8 cellular contexts compared by ENCODE assay signal in the genomic region with DNA sequence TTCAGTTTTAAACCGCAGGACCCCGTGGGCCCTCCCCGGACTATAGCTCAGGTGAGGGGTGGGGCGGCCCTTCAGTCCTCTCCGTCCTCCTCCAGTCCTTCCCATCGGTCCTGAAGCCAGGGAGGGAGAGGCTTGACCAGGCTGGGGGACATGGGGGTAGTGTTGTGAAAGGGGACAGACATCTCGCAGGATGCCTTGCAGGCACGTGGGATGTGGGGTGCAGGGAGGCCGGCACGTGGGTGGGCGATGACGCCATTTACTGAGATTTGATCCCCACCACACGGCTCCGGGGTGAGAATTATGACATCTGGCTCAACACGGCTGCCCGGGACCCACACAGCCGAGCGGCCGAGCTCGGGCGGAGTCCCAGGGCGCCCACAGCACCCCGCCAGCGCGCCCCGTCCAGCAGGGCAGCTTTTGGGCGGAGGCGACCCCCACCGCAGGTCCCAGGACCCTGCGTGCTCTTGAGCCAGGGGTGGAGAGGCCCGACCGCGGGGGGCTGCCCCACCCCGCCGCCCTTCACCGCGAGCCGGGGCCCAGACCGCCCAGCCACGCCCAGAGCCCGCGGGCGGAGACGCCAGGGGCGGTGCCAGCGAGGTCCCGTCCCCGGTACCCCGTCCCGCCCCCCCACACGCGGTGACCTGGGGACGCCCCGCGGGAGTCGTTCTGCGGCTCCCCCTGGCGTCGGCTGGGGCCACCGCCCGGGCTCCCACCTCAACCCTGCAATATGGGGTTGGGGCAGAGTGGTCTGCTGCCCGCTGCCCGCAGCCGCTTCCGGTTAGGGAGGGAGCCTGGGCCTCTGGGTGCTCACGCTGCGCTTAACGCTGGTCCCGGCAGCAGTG. TPM values are rescaled to one million over a fixed set of nuclear protein-coding genes. Genes with fewer than 3 reads are reported as not detected.
DNase-seq lines count a peak whose midpoint lies in the region; ATAC-seq, FAIRE-seq and TF ChIP-seq lines count a peak whose summit lies in the region.

No MANE protein-coding gene starts in this region.

- H3K4me3 ChIP-seq in astrocyte of the cerebellum (ENCODE audit: low read depth, low read length) (peak overlapping the region; percentile 24), keratinocyte (ENCODE audit: control insufficient read depth in 2 of 3, extremely low read depth in 1 of 3, insufficient read depth in 2 of 3, low read depth in 1 of 3, low read length in 3 of 3) (peak overlapping the region in 2 of 3 experiments; percentile 18 to 20)

- in situ Hi-C loops in astrocyte of the cerebellum (cut with HindIII; ENCODE audit: low sequenced_read_pairs): no loop called here

- ATAC-seq in GM18498 (IDR thresholded peaks at IDR 0.05; ENCODE audit: unreplicated experiment): peak; percentile 74
- peak; percentile 61 for ATAC-seq in HG03432 (IDR thresholded peaks at IDR 0.05; ENCODE audit: unreplicated experiment)
- ATAC-seq in GM21576 (IDR thresholded peaks at IDR 0.05; ENCODE audit: unreplicated experiment): no peak

- no peaks in the 10 kb centered on the region for H3K4me1 ChIP-seq in keratinocyte (ENCODE audit: control insufficient read depth, extremely low read depth, insufficient read depth, low read length)

- H2AFZ ChIP-seq in keratinocyte (ENCODE audit: control insufficient read depth, low read length): peak overlapping the region; percentile 44

- H3K27ac ChIP-seq in keratinocyte (ENCODE audit: control insufficient read depth, insufficient read depth, low read length): no peak overlapping the region

- H3K79me2 ChIP-seq in keratinocyte (ENCODE audit: control insufficient read depth, insufficient read depth, low read length): no peaks in the 10 kb centered on the region

- H3K36me3 ChIP-seq in keratinocyte (ENCODE audit: control insufficient read depth in 2 of 2, extremely low read depth in 1 of 2, insufficient read depth in 2 of 2, low read length in 2 of 2): no peaks in the 10 kb centered on the region

- H4K20me1 ChIP-seq in keratinocyte (ENCODE audit: control insufficient read depth, extremely low read depth, insufficient read depth, low read length): no peaks in the 10 kb centered on the region

- H3K9me3 ChIP-seq in keratinocyte (ENCODE audit: control insufficient read depth, low read depth, low read length): no peaks in the 10 kb centered on the region

- H3K27me3 ChIP-seq in keratinocyte (ENCODE audit: control insufficient read depth, extremely low read depth, insufficient read depth, low read length): peaks cover 15% of the 10 kb centered on the region

- dilution Hi-C loops in keratinocyte (cut with MboI; ENCODE audit: extremely low pct_ligation_motif_present, low sequenced_read_pairs): no loop called here

- no peaks in the 10 kb centered on the region for H3K9me1 ChIP-seq in keratinocyte (ENCODE audit: control insufficient read depth, extremely low read depth, insufficient read depth, low read length)

- DNase-seq in T-helper 2 cell (peak; percentile 62 to 76 (median 68)), astrocyte of the cerebellum (ENCODE audit: low read depth) (no peak), keratinocyte (ENCODE audit: low read depth, low spot score) (no peak), COR-L47 (lab: John Stamatoyannopoulos, UW) (no peak)
- DNase-seq in stimulated activated CD4-positive, alpha-beta T cell treated with anti-CD3 and anti-CD28 coated beads, Interleukin-4, amount 100 ng/mL, for 48 hours (ENCODE audit: low read depth in 2 of 2): peak; percentile 69 to 72

- no peak for FAIRE-seq in keratinocyte (lab: Jason Lieb, UNC)

- no peak overlapping the region for H3K9ac ChIP-seq in keratinocyte (ENCODE audit: control insufficient read depth, extremely low read depth, insufficient read depth, low read length)

- H3K4me2 ChIP-seq in keratinocyte (ENCODE audit: control insufficient read depth, extremely low read depth, insufficient read depth, low read depth, low read length): peak overlapping the region; percentile 73

- peak; percentile 19 for TF ChIP-seq CTCF in astrocyte of the cerebellum (IDR thresholded peaks at IDR 0.05; ENCODE audit: low read depth, low read length, missing control alignments)
- TF ChIP-seq CTCF in keratinocyte (optimal IDR thresholded peaks at IDR 0.05 in 1 of 3, IDR thresholded peaks at IDR 0.05 in 1 of 3, conservative IDR thresholded peaks at IDR 0.05 in 1 of 3; ENCODE audit: extremely low read depth in 1 of 3, insufficient read depth in 2 of 3, low read length in 3 of 3): peak in 2 of 3 experiments; percentile 16 to 30

RNA-seq across cellular contexts. Expression of gene EXOC3L4, which starts 3.3 kb away (rescaled TPM):
- not detected in 3 replicates for polyA plus RNA-seq in keratinocyte
- not detected for polyA plus RNA-seq in keratinocyte (2011; ENCODE audit: low read depth)
- polyA plus RNA-seq in keratinocyte (2011; cell fraction: cytosol; rRNA removed): not detected in 2 replicates
- not detected in 2 replicates for polyA plus RNA-seq in keratinocyte (2011; cell fraction: nucleus; rRNA removed)
- polyA plus RNA-seq in keratinocyte (2012; ENCODE audit: low replicate concordance): not detected in 2 replicates
- polyA minus RNA-seq in keratinocyte: not detected in 3 replicates
- not detected for polyA minus RNA-seq in keratinocyte (2011; cell fraction: cytosol; rRNA and poly(A)+ RNA removed)
- not detected in 2 replicates for polyA minus RNA-seq in keratinocyte (2011; cell fraction: nucleus; rRNA and poly(A)+ RNA removed)

RNA-seq across cellular contexts. Expression of gene LBHD2, which starts 7.3 kb away (rescaled TPM):
- not detected in 3 replicates for polyA plus RNA-seq in keratinocyte
- not detected for polyA plus RNA-seq in keratinocyte (2011; ENCODE audit: low read depth)
- polyA plus RNA-seq in keratinocyte (2011; cell fraction: cytosol; rRNA removed): not detected in 2 replicates
- polyA plus RNA-seq in keratinocyte (2011; cell fraction: nucleus; rRNA removed): not detected in 2 replicates
- not detected in 2 replicates for polyA plus RNA-seq in keratinocyte (2012; ENCODE audit: low replicate concordance)
- polyA minus RNA-seq in keratinocyte: not detected in 3 replicates
- polyA minus RNA-seq in keratinocyte (2011; cell fraction: cytosol; rRNA and poly(A)+ RNA removed): not detected
- polyA minus RNA-seq in keratinocyte (2011; cell fraction: nucleus; rRNA and poly(A)+ RNA removed): not detected in 2 replicates

RNA-seq across cellular contexts. Expression of gene TNFAIP2, which starts 32.0 kb away (rescaled TPM):
- polyA plus RNA-seq in keratinocyte: 0.57 to 1.8 TPM (median 0.71 TPM) in 3 replicates
- 1.9 TPM for polyA plus RNA-seq in keratinocyte (2011; ENCODE audit: low read depth)
- polyA plus RNA-seq in keratinocyte (2011; cell fraction: cytosol; rRNA removed): 0.74 and 1.3 TPM in 2 replicates
- polyA plus RNA-seq in keratinocyte (2011; cell fraction: nucleus; rRNA removed): 3.4 and 4.8 TPM in 2 replicates
- 0.52 and 4.1 TPM in 2 replicates for polyA plus RNA-seq in keratinocyte (2012; ENCODE audit: low replicate concordance)
- 1.9 to 2.0 TPM (median 1.9 TPM) in 3 replicates for polyA minus RNA-seq in keratinocyte
- 5.6 TPM for polyA minus RNA-seq in keratinocyte (2011; cell fraction: cytosol; rRNA and poly(A)+ RNA removed)
- 2.1 and 3.8 TPM in 2 replicates for polyA minus RNA-seq in keratinocyte (2011; cell fraction: nucleus; rRNA and poly(A)+ RNA removed)

RNA-seq across cellular contexts. Expression of gene CDC42BPB, which starts 33.9 kb away (rescaled TPM):
- 41.3 to 55.0 TPM (median 43.4 TPM) in 3 replicates for polyA plus RNA-seq in keratinocyte
- polyA plus RNA-seq in keratinocyte (2011; ENCODE audit: low read depth): 52.6 TPM
- 48.3 and 54.5 TPM in 2 replicates for polyA plus RNA-seq in keratinocyte (2011; cell fraction: cytosol; rRNA removed)
- polyA plus RNA-seq in keratinocyte (2011; cell fraction: nucleus; rRNA removed): 163 and 192 TPM in 2 replicates
- polyA plus RNA-seq in keratinocyte (2012; ENCODE audit: low replicate concordance): 40.3 and 52.6 TPM in 2 replicates
- polyA minus RNA-seq in keratinocyte: 116 to 188 TPM (median 127 TPM) in 3 replicates
- 59.3 TPM for polyA minus RNA-seq in keratinocyte (2011; cell fraction: cytosol; rRNA and poly(A)+ RNA removed)
- polyA minus RNA-seq in keratinocyte (2011; cell fraction: nucleus; rRNA and poly(A)+ RNA removed): 110 and 147 TPM in 2 replicates

Comparison
In these comparisons a context has a peak if more than half of its experiments do, and no peak if none do; other contexts are left out.
1. DNase-seq: peak in T-helper 2 cell (5 of 5) and stimulated activated CD4-positive, alpha-beta T cell treated with anti-CD3 and anti-CD28 coated beads, Interleukin-4, amount 100 ng/mL, for 48 hours (2 of 2); none in astrocyte of the cerebellum (single experiment), keratinocyte (single experiment) and COR-L47 (single experiment).